ENCODE assay signal across 13 cellular contexts in genomic region chr2:20419007-20419576, GRCh38. TPM values are rescaled to one million over a fixed set of nuclear protein-coding genes. Genes with fewer than 3 reads are reported as not detected.
DNase-seq lines count a peak whose midpoint lies in the region; ATAC-seq, FAIRE-seq and TF ChIP-seq lines count a peak whose summit lies in the region.
"Had no signal": no experiment of that assay in that cellular context is flagged by ENCODE, and none has a peak within 500 bp of the region (broad histone marks: within the 10 kb centered on the region; RNA-seq: fewer than 3 reads in every experiment).

No MANE protein-coding gene starts in this region.

- H3K27me3 ChIP-seq in ascending aorta (no peaks in the 10 kb centered on the region), osteoblast (ENCODE audit: insufficient read depth, low read length) (no peaks in the 10 kb centered on the region)

- H3K9me3 ChIP-seq in A549 (no peaks in the 10 kb centered on the region), ascending aorta (no peaks in the 10 kb centered on the region), osteoblast (ENCODE audit: low read depth, low read length) (no peaks in the 10 kb centered on the region)

- no peaks in the 10 kb centered on the region for H4K20me1 ChIP-seq in osteoblast (ENCODE audit: insufficient read depth, low read length)

- H3K27ac ChIP-seq in A549, result no peak overlapping the region
- H3K27ac ChIP-seq in ascending aorta, result peak overlapping the region; percentile 60 to 73
- no peak overlapping the region for H3K27ac ChIP-seq in osteoblast (ENCODE audit: low read depth, low read length)

- TF ChIP-seq EP300 in A549 (IDR thresholded peaks at IDR 0.05), result no peak

- H3K27me3 Mint-ChIP-seq in chondrocyte (ENCODE audit: low read depth), result no peaks in the 10 kb centered on the region

- H3K27ac Mint-ChIP-seq in chondrocyte (ENCODE audit: unreplicated experiment), result no peak overlapping the region
- H3K27ac Mint-ChIP-seq: activated CD4-positive, alpha-beta T cell treated with anti-CD3 and anti-CD28 coated beads for 36 hours; activated naive CD8-positive, alpha-beta T cell treated with anti-CD3 and anti-CD28 coated beads, Interleukin-2, amount 10 ng/mL, durations not matched to agents 7 days and 5 days had no signal

- no peaks in the 10 kb centered on the region for H3K36me3 Mint-ChIP-seq in chondrocyte (ENCODE audit: low read depth)
- H3K36me3 Mint-ChIP-seq: activated naive CD8-positive, alpha-beta T cell treated with anti-CD3 and anti-CD28 coated beads, Interleukin-2, amount 10 ng/mL, durations not matched to agents 7 days and 5 days had no signal

- no peak overlapping the region for H3K4me3 Mint-ChIP-seq in chondrocyte (ENCODE audit: unreplicated experiment)
- H3K4me3 Mint-ChIP-seq: activated CD4-positive, alpha-beta T cell treated with anti-CD3 and anti-CD28 coated beads for 36 hours; activated naive CD8-positive, alpha-beta T cell treated with anti-CD3 and anti-CD28 coated beads, Interleukin-2, amount 10 ng/mL, durations not matched to agents 7 days and 5 days had no signal

- peak overlapping the region; percentile 22 for H2AFZ ChIP-seq in osteoblast (ENCODE audit: low read length)

- no peaks in the 10 kb centered on the region for H3K79me2 ChIP-seq in osteoblast (ENCODE audit: insufficient read depth, low read length)

- FAIRE-seq in A549 (lab: Jason Lieb, UNC), result no peak
- FAIRE-seq: urothelium cell line had no signal

- no peak for TF ChIP-seq POLR2A in A549 (IDR thresholded peaks at IDR 0.05; ENCODE audit: low read length)

- H3K36me3 ChIP-seq in ascending aorta (no peaks in the 10 kb centered on the region), osteoblast (ENCODE audit: insufficient read depth, low read length) (no peaks in the 10 kb centered on the region)

- intact Hi-C loops in ascending aorta (cut with DNase I) (no loop called here), left ventricle myocardium superior (cut with micrococcal nuclease) (no loop called here)

- peaks cover 49% of the 10 kb centered on the region for H3K4me1 Mint-ChIP-seq in chondrocyte (ENCODE audit: low read depth)

- H3K4me2 ChIP-seq in A549, result no peak overlapping the region
- no peak overlapping the region for H3K4me2 ChIP-seq in osteoblast (ENCODE audit: insufficient read depth, low read length)

- no peaks in the 10 kb centered on the region for H3K9me3 Mint-ChIP-seq in chondrocyte (ENCODE audit: low read depth)
- H3K9me3 Mint-ChIP-seq: activated naive CD8-positive, alpha-beta T cell treated with anti-CD3 and anti-CD28 coated beads, Interleukin-2, amount 10 ng/mL, durations not matched to agents 7 days and 5 days had no signal

- 77% methylated on average over 8 of the region's 8 CpGs for WGBS in A549 (ENCODE audit: missing lambda C conversion rate)

- H3K4me1 ChIP-seq in A549, result peaks cover 7% of the 10 kb centered on the region; the same call in 1 of the 3 replicates
- H3K4me1 ChIP-seq in ascending aorta, result peaks cover 16 to 29% of the 10 kb centered on the region in 2 donors
- peaks cover 18% of the 10 kb centered on the region for H3K4me1 ChIP-seq in osteoblast (ENCODE audit: insufficient read depth, low read length)

- H3K4me3 ChIP-seq in A549 (no peak overlapping the region), ascending aorta (peak overlapping the region in 1 of 2 donors; percentile 32), osteoblast (ENCODE audit: insufficient read depth, low read length) (no peak overlapping the region)

- CTCF ChIA-PET in A549 (lab: Yijun Ruan, JAX), result interaction anchor here (0.9 to 10.8 kb wide), 12 partner anchors 7 to 232 kb away, joined by 3 to 128 read pairs (median 5); partner anchors contain the start of gene HS1BP3

- POLR2A ChIA-PET in A549 (lab: Yijun Ruan, JAX), result interaction anchor here (1.4 kb wide), 1 partner anchor 28 kb away, joined by 6 read pairs; the partner anchor contains the start of gene RHOB

- DNase-seq in A549 (ENCODE audit: low read depth in 1 of 2, low spot score in 1 of 2) (no peak), ascending aorta (ENCODE audit: low spot score in 2 of 2) (peak in 1 of 2 donors; percentile 76), left ventricle myocardium superior (peak; percentile 65), osteoblast (ENCODE audit: insufficient read length, low spot score, missing footprints) (no peak), chondrocyte (ENCODE audit: low spot score) (no peak), NCI-H1694 treated with DMSO at 0.1 percent for 48 hours (lab: John Stamatoyannopoulos, UW) (no peak)
- DNase-seq in effector CD4-positive, alpha-beta T cell, result no peak
- DNase-seq: activated CD4-positive, alpha-beta T cell treated with anti-CD3 and anti-CD28 coated beads for 36 hours; activated naive CD8-positive, alpha-beta T cell treated with anti-CD3 and anti-CD28 coated beads, Interleukin-2, amount 10 ng/mL, durations not matched to agents 7 days and 5 days; NCI-H187; stimulated activated CD4-positive, alpha-beta T cell treated with anti-CD3 and anti-CD28 coated beads, Interleukin-4, amount 100 ng/mL, for 4 hours had no signal

- TF ChIP-seq RAD21 in A549 (conservative IDR thresholded peaks at IDR 0.05 in 1 of 2, IDR thresholded peaks at IDR 0.05 in 1 of 2), result no peak

- ATAC-seq in A549 (peak; percentile 26 to 30; a peak in 3 of 6 replicates), left ventricle myocardium superior (peak; percentile 30), HG03565 (IDR thresholded peaks at IDR 0.05; ENCODE audit: unreplicated experiment) (no peak)
- ATAC-seq: activated CD4-positive, alpha-beta T cell treated with anti-CD3 and anti-CD28 coated beads for 36 hours had no signal

- TF ChIP-seq CTCF in A549 (IDR thresholded peaks at IDR 0.05), result no peak
- TF ChIP-seq CTCF in ascending aorta (IDR thresholded peaks at IDR 0.05), result no peak
- no peak for TF ChIP-seq CTCF in osteoblast (IDR thresholded peaks at IDR 0.05; ENCODE audit: extremely low read depth, low read depth, low read length)
- TF ChIP-seq CTCF in chondrocyte (IDR thresholded peaks at IDR 0.05), result no peak

TF ChIP-seq in A549, 52 proteins besides CTCF, POLR2A, EP300 and RAD21:
- TF ChIP-seq TP53 (CRISPR knock-in tag; IDR thresholded peaks at IDR 0.05) (no peak), CEBPB (IDR thresholded peaks at IDR 0.05) (no peak)

RNA-seq across cellular contexts. Expression of gene RHOB, which starts 27.8 kb away (rescaled TPM):
- polyA plus RNA-seq in A549 (2011; rRNA removed) (110 and 157 TPM in 2 replicates), A549 (2017; fragmentation: RNase III; extraction: RNeasy Plus Mini Kit Qiagen cat#74134 plus additional on column Dnase treatment) (84.5 to 99.9 TPM (median 87.1 TPM) in 3 replicates)
- polyA plus RNA-seq in A549 (2012; cell fraction: cytosol; rRNA removed), result 188 and 248 TPM in 2 replicates
- polyA plus RNA-seq in A549 (2012; cell fraction: nucleus; rRNA removed), result 254 and 349 TPM in 2 replicates
- 40.0 and 55.9 TPM in 2 replicates for polyA minus RNA-seq in A549 (2011; rRNA and poly(A)+ RNA removed)
- total RNA-seq in ascending aorta (3,143 TPM), left ventricle myocardium superior (182 TPM), osteoblast (145 and 161 TPM in 2 replicates), chondrocyte (191 to 254 TPM (median 195 TPM) in 3 replicates)

Comparison
In these comparisons a context has a peak if more than half of its experiments do, and no peak if none do; other contexts are left out.
1. H3K27ac ChIP-seq: peak in ascending aorta (2 of 2); none in A549 (0 of 2) and osteoblast (single experiment).
2. RNA of gene RHOB, which starts 27.8 kb away (total RNA-seq): 3,143 TPM in ascending aorta (single experiment); 191 to 254 TPM in chondrocyte, 182 TPM in left ventricle myocardium superior (single experiment) and 145 to 161 TPM in osteoblast; every median in the first group is over 10 times any median in the second.